In genomic region chr11:111926505-111927391, GRCh38 we compare ENCODE assay signal across 8 cellular contexts. TPM values are rescaled to one million over a fixed set of nuclear protein-coding genes. Genes with fewer than 3 reads are reported as not detected.
DNase-seq lines count a peak whose midpoint lies in the region; ATAC-seq and TF ChIP-seq lines count a peak whose summit lies in the region.

No MANE protein-coding gene starts in this region.

- H3K27ac Mint-ChIP-seq in activated naive CD8-positive, alpha-beta T cell treated with anti-CD3 and anti-CD28 coated beads, Interleukin-2, amount 10 ng/mL, durations not matched to agents 7 days and 5 days: peak overlapping the region; percentile 90

- no peaks in the 10 kb centered on the region for H3K36me3 ChIP-seq in ovary
- H3K36me3 ChIP-seq in thyroid gland: no peaks in the 10 kb centered on the region

- H3K4me3 ChIP-seq in GM12864 (ENCODE audit: low read depth, low read length) (peak overlapping the region; percentile 57), ovary (peak overlapping the region; percentile 39), thyroid gland (replicated peaks in 1 of 3) (peak overlapping the region in 2 of 3 donors; percentile 25 to 30)

- H3K4me1 ChIP-seq in ovary (ENCODE audit: insufficient read depth) (peaks cover 10% of the 10 kb centered on the region), thyroid gland (peaks cover 29 to 39% of the 10 kb centered on the region in 2 donors)

- TF ChIP-seq CTCF in GM12864 (IDR thresholded peaks at IDR 0.05; ENCODE audit: low read depth, low read length, missing control alignments) (peak; percentile 14), ovary (IDR thresholded peaks at IDR 0.05) (no peak), thyroid gland (IDR thresholded peaks at IDR 0.05) (peak in 1 of 6 experiments; percentile 28)

- DNase-seq in GM12864 (ENCODE audit: low read depth) (peak; percentile 88), NCI-H1105 treated with DMSO at 0.1 percent for 48 hours (lab: John Stamatoyannopoulos, UW) (peak; percentile 97), SKM-1 treated with dmso at 0.1 percent for 144 hours (lab: John Stamatoyannopoulos, UW; ENCODE audit: unreplicated experiment) (peak; percentile 97), Right ventricle myocardium inferior (ENCODE audit: missing footprints) (peak; percentile 98), ovary (peak; percentile 96 to 98 (median 97)), thyroid gland (peak; percentile 97)
- peak; percentile 98 for DNase-seq in activated naive CD8-positive, alpha-beta T cell treated with anti-CD3 and anti-CD28 coated beads, Interleukin-2, amount 10 ng/mL, durations not matched to agents 7 days and 5 days

- POLR2A ChIA-PET in activated naive CD8-positive, alpha-beta T cell treated with anti-CD3 and anti-CD28 coated beads, Interleukin-2, amount 10 ng/mL, durations not matched to agents 7 days and 5 days (lab: Charles Lee): interaction anchor here (0.7 to 1.7 kb wide), 13 partner anchors 9 to 160 kb away, joined by 3 to 12 read pairs (median 5); partner anchors contain the start of genes ALG9, CFAP68, DIXDC1 and SDHD

- peak; percentile 94 for ATAC-seq in HG02678 (IDR thresholded peaks at IDR 0.05; ENCODE audit: unreplicated experiment)
- peak; percentile 90 for ATAC-seq in activated naive CD8-positive, alpha-beta T cell treated with anti-CD3 and anti-CD28 coated beads, Interleukin-2, amount 10 ng/mL, durations not matched to agents 7 days and 5 days (ENCODE audit: low read depth)
- peak; percentile 96 for ATAC-seq in Right ventricle myocardium inferior

- WGBS in ovary, 3 donors: 1 to 2% (median 1%) methylated on average over 34 to 47 of the region's 47 CpGs
- WGBS in thyroid gland, 2 donors: 3 to 7% methylated on average over 17 to 38 of the region's 47 CpGs

- peak overlapping the region; percentile 86 for H3K4me3 Mint-ChIP-seq in activated naive CD8-positive, alpha-beta T cell treated with anti-CD3 and anti-CD28 coated beads, Interleukin-2, amount 10 ng/mL, durations not matched to agents 7 days and 5 days

- peaks cover 11% of the 10 kb centered on the region for H3K27me3 Mint-ChIP-seq in activated naive CD8-positive, alpha-beta T cell treated with anti-CD3 and anti-CD28 coated beads, Interleukin-2, amount 10 ng/mL, durations not matched to agents 7 days and 5 days

- H3K9me3 ChIP-seq in ovary: no peaks in the 10 kb centered on the region
- no peaks in the 10 kb centered on the region for H3K9me3 ChIP-seq in thyroid gland

- TF ChIP-seq POLR2A in ovary (IDR thresholded peaks at IDR 0.05) (peak; percentile 58), thyroid gland (IDR thresholded peaks at IDR 0.05) (peak in 1 of 2 donors; percentile 90)

- TF ChIP-seq EP300 in ovary (IDR thresholded peaks at IDR 0.05): no peak

- peaks cover 5% of the 10 kb centered on the region for H3K4me1 Mint-ChIP-seq in activated naive CD8-positive, alpha-beta T cell treated with anti-CD3 and anti-CD28 coated beads, Interleukin-2, amount 10 ng/mL, durations not matched to agents 7 days and 5 days

- H3K36me3 Mint-ChIP-seq in activated naive CD8-positive, alpha-beta T cell treated with anti-CD3 and anti-CD28 coated beads, Interleukin-2, amount 10 ng/mL, durations not matched to agents 7 days and 5 days: no peaks in the 10 kb centered on the region

- H3K9me3 Mint-ChIP-seq in activated naive CD8-positive, alpha-beta T cell treated with anti-CD3 and anti-CD28 coated beads, Interleukin-2, amount 10 ng/mL, durations not matched to agents 7 days and 5 days: no peaks in the 10 kb centered on the region

- H3K27ac ChIP-seq in ovary (peak overlapping the region; percentile 19 to 79), thyroid gland (peak overlapping the region; percentile 86 to 95 (median 94))

- intact Hi-C loops in Right ventricle myocardium inferior (cut with DNase I): loop anchor here (2.0 to 10.0 kb wide), 3 partner anchors 48 to 248 kb away; partner anchors contain the start of genes BCO2, CFAP68, FDXACB1 and SDHD
- intact Hi-C loops in ovary (cut with DNase I): loop anchor here in 3 of 4 donors (2.0 to 5.0 kb wide), 2 partner anchors 14 to 49 kb away; partner anchors contain the start of genes CFAP68 (in 2 of the 3), FDXACB1 (in 2 of the 3) and HSPB2 (in 1 of the 3)
- intact Hi-C loops in thyroid gland (cut with DNase I): loop anchor here (5.0 kb wide), 1 partner anchor 44 kb away; no protein-coding TSS in a partner anchor

- H3K27me3 ChIP-seq in ovary (no peaks in the 10 kb centered on the region), thyroid gland (no peaks in the 10 kb centered on the region)

RNA-seq across cellular contexts. Expression of gene C11orf52, which starts 8.0 kb away (rescaled TPM):
- not detected for total RNA-seq in activated naive CD8-positive, alpha-beta T cell treated with anti-CD3 and anti-CD28 coated beads, Interleukin-2, amount 10 ng/mL, durations not matched to agents 7 days and 5 days
- total RNA-seq in Right ventricle myocardium inferior (1.9 TPM), ovary (1 to 10 TPM in 6 of 7 donors, not detected in 1; 1.3 to 5.9 (median 1.9) TPM), thyroid gland (10 to 100 TPM; 21.7 to 33.4 (median 24.9) TPM)
- 1 to 10 TPM; 2.4 to 3.7 TPM for polyA plus RNA-seq in ovary

RNA-seq across cellular contexts. Expression of gene DIXDC1, which starts 10.4 kb away (rescaled TPM):
- total RNA-seq in activated naive CD8-positive, alpha-beta T cell treated with anti-CD3 and anti-CD28 coated beads, Interleukin-2, amount 10 ng/mL, durations not matched to agents 7 days and 5 days: 1 to 10 TPM; 2.5 to 3.2 TPM
- total RNA-seq in Right ventricle myocardium inferior: 20.7 TPM
- 10 to 100 TPM; 17.0 to 25.4 (median 23.7) TPM for total RNA-seq in ovary
- polyA plus RNA-seq in ovary: 10 to 100 TPM; 10.3 to 37.9 TPM
- 10 to 100 TPM; 30.5 to 41.3 (median 38.2) TPM for total RNA-seq in thyroid gland

RNA-seq across cellular contexts. Expression of gene HSPB2, which starts 14.2 kb away (rescaled TPM):
- total RNA-seq in activated naive CD8-positive, alpha-beta T cell treated with anti-CD3 and anti-CD28 coated beads, Interleukin-2, amount 10 ng/mL, durations not matched to agents 7 days and 5 days: under 1 TPM in 1 of 2 experiments, not detected in 1; 0.23 TPM
- total RNA-seq in Right ventricle myocardium inferior: 43.7 TPM
- 10 to 100 TPM in 1 of 7 donors, 1 to 10 TPM in 4, under 1 TPM in 1, not detected in 1; 0.34 to 10.3 (median 7.6) TPM for total RNA-seq in ovary
- polyA plus RNA-seq in ovary: 10 to 100 TPM in 1 of 2 donors, 1 to 10 TPM in 1; 5.0 to 11.8 TPM
- total RNA-seq in thyroid gland: under 1 TPM in 1 of 4 donors, not detected in 3; 0.22 TPM

RNA-seq across cellular contexts. Expression of gene CRYAB, which starts 15.2 kb away (rescaled TPM):
- not detected for total RNA-seq in activated naive CD8-positive, alpha-beta T cell treated with anti-CD3 and anti-CD28 coated beads, Interleukin-2, amount 10 ng/mL, durations not matched to agents 7 days and 5 days
- total RNA-seq in Right ventricle myocardium inferior (7,453 TPM), ovary (100 to 1,000 TPM in 1 of 7 donors, 10 to 100 TPM in 6; 22.7 to 121 (median 72.5) TPM), thyroid gland (100 to 1,000 TPM; 174 to 350 (median 250) TPM)
- 100 to 1,000 TPM in 1 of 2 donors, 10 to 100 TPM in 1; 69.2 to 301 TPM for polyA plus RNA-seq in ovary

RNA-seq across cellular contexts. Expression of gene CFAP68, which starts 47.4 kb away (rescaled TPM):
- 10 to 100 TPM; 20.4 to 22.9 TPM for total RNA-seq in activated naive CD8-positive, alpha-beta T cell treated with anti-CD3 and anti-CD28 coated beads, Interleukin-2, amount 10 ng/mL, durations not matched to agents 7 days and 5 days
- total RNA-seq in Right ventricle myocardium inferior (27.2 TPM), ovary (10 to 100 TPM; 11.6 to 40.9 (median 21.4) TPM), thyroid gland (10 to 100 TPM; 24.7 to 47.1 (median 38.0) TPM)
- 10 to 100 TPM; 28.6 to 70.1 TPM for polyA plus RNA-seq in ovary

Comparison
In these comparisons a context has a peak if more than half of its experiments do, and no peak if none do; other contexts are left out.
1. Peak in every context shown above with its lines: DNase-seq, ATAC-seq, H3K4me3 ChIP-seq and H3K27ac ChIP-seq.